10 cellular contexts compared by ENCODE assay signal in the genomic region with DNA sequence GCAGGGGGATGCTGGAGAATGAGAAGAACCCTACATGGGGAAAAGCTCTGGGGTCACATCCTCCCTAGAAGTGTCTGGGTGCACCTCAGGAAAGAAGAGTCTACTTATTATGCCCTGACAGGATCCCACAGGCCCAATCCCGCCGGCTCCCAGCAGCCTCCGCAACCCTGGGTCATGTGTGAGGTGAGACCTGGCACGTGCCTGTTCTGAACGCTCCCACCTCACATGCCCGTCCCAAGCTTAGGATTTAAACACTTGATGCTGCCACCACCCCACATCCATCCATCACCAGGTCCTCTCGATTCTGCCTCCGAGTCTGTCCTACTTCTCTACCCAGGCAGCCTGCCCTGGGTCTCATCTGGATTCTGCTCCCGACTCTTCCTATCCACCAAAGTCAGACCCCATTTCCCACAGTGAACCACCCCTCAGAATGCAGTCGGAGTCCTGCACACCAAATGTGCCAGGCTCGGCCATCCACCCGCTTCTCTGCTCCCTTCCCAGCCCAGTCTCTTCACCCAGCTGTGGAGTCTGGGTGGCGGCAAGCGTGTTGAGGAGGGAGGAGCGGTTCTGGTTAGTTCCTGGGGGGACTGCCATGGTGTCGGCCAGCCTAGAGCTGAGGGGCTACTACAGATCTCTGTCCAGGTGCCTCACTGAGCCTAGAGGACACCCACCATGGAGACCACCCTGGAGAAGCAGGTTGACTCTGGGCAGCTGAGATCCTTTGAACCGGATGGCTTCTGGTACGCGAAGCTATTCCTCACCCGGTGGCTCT. TPM values are rescaled to one million over a fixed set of nuclear protein-coding genes. Genes with fewer than 3 reads are reported as not detected.
A peak's percentile ranks its signal among the peaks of the same experiment; 100 is the strongest.
DNase-seq lines count a peak whose midpoint lies in the region; ATAC-seq and TF ChIP-seq lines count a peak whose summit lies in the region.
"Had no signal": no experiment of that assay in that cellular context is flagged by ENCODE, and none has a peak within 500 bp of the region (broad histone marks: within the 10 kb centered on the region; RNA-seq: fewer than 3 reads in every experiment).

No MANE protein-coding gene starts in this region.

- POLR2A ChIA-PET in MCF 10A (lab: Yijun Ruan, JAX): interaction anchor here (0.7 to 12.1 kb wide), 3 partner anchors 10 to 114 kb away, joined by 4 to 403 read pairs (median 12); partner anchors contain the start of gene SLC2A1

- H3K4me3 ChIP-seq in breast epithelium: no peak overlapping the region
- H3K4me3 ChIP-seq in upper lobe of left lung: no peak overlapping the region

- CTCF ChIA-PET in MCF 10A (lab: Yijun Ruan, JAX): interaction anchor here (1.1 to 5.9 kb wide), 3 partner anchors 12 to 351 kb away, joined by 3 to 39 read pairs (median 32); no protein-coding TSS in a partner anchor

- H3K27ac Mint-ChIP-seq in MCF 10A (ENCODE audit: low read depth, unreplicated experiment) (no peak overlapping the region), mesothelial cell of epicardium (peak overlapping the region; percentile 90)
- H3K27ac Mint-ChIP-seq in activated naive CD4-positive, alpha-beta T cell treated with anti-CD3 and anti-CD28 coated beads, Interleukin-2, amount 50 U/mL, for 72 hours: peak overlapping the region; percentile 85 to 96

- H3K27me3 Mint-ChIP-seq in MCF 10A (ENCODE audit: insufficient read depth, unreplicated experiment): no peaks in the 10 kb centered on the region
- no peaks in the 10 kb centered on the region for H3K27me3 Mint-ChIP-seq in mesothelial cell of epicardium (ENCODE audit: low read depth)

- TF ChIP-seq POLR2A in breast epithelium (IDR thresholded peaks at IDR 0.05): no peak
- no peak for TF ChIP-seq POLR2A in upper lobe of left lung (IDR thresholded peaks at IDR 0.05)

- no peaks in the 10 kb centered on the region for H3K36me3 ChIP-seq in breast epithelium
- peaks cover 0 to 7% (median 0%) of the 10 kb centered on the region in 4 donors for H3K36me3 ChIP-seq in upper lobe of left lung

- H3K4me3 Mint-ChIP-seq in MCF 10A (ENCODE audit: unreplicated experiment) (no peak overlapping the region), mesothelial cell of epicardium (no peak overlapping the region)

- peaks cover 0 to 39% of the 10 kb centered on the region in 2 donors for H3K4me1 ChIP-seq in breast epithelium
- peaks cover 46 to 92% (median 84%) of the 10 kb centered on the region in 4 donors for H3K4me1 ChIP-seq in upper lobe of left lung

- H3K9me3 ChIP-seq in breast epithelium: no peaks in the 10 kb centered on the region
- no peaks in the 10 kb centered on the region for H3K9me3 ChIP-seq in upper lobe of left lung

- H3K27me3 ChIP-seq in breast epithelium (no peaks in the 10 kb centered on the region), upper lobe of left lung (no peaks in the 10 kb centered on the region)

- 90 to 95% methylated on average over 16 to 20 of the region's 20 CpGs for WGBS in upper lobe of left lung, 2 donors

- DNase-seq in breast epithelium (ENCODE audit: low spot score in 2 of 2): peak; percentile 17 to 34
- no peak for DNase-seq in MCF 10A (ENCODE audit: unreplicated experiment)
- DNase-seq in activated naive CD4-positive, alpha-beta T cell treated with anti-CD3 and anti-CD28 coated beads, Interleukin-2, amount 50 U/mL, for 72 hours (ENCODE audit: low spot score in 2 of 2): no peak
- DNase-seq in mesothelial cell of epicardium (ENCODE audit: low spot score in 2 of 2, unreplicated experiment in 2 of 2): no peak
- no peak for DNase-seq in upper lobe of left lung
- no peak for DNase-seq in NCI-H187 (lab: John Stamatoyannopoulos, UW)
- no peak for DNase-seq in hippocampal formation (lab: John Stamatoyannopoulos, UW)
- DNase-seq: NCI-H1048, Right ventricle myocardium superior had no signal

- peak overlapping the region in 1 of 2 donors; percentile 89 for H3K27ac ChIP-seq in breast epithelium
- H3K27ac ChIP-seq in upper lobe of left lung: peak overlapping the region in 3 of 4 donors; percentile 4 to 87 (median 76)

- H3K36me3 Mint-ChIP-seq in MCF 10A (ENCODE audit: insufficient read depth, unreplicated experiment) (peaks cover 34% of the 10 kb centered on the region), mesothelial cell of epicardium (peaks cover 37% of the 10 kb centered on the region)
- peaks cover 10 to 35% of the 10 kb centered on the region in 2 donors for H3K36me3 Mint-ChIP-seq in activated naive CD4-positive, alpha-beta T cell treated with anti-CD3 and anti-CD28 coated beads, Interleukin-2, amount 50 U/mL, for 72 hours

- BruUV-seq in MCF 10A (replicated peaks; lab: Mats Ljungman, UMichigan): no TSS peak

- TF ChIP-seq EP300 in upper lobe of left lung (IDR thresholded peaks at IDR 0.05): no peak

- TF ChIP-seq CTCF in breast epithelium (IDR thresholded peaks at IDR 0.05) (no peak), MCF 10A (IDR thresholded peaks at IDR 0.05; ENCODE audit: unreplicated experiment) (no peak), mesothelial cell of epicardium (IDR thresholded peaks at IDR 0.05; ENCODE audit: unreplicated experiment) (no peak), upper lobe of left lung (IDR thresholded peaks at IDR 0.05) (no peak)

- H3K9me3 Mint-ChIP-seq in MCF 10A (ENCODE audit: unreplicated experiment) (no peaks in the 10 kb centered on the region), mesothelial cell of epicardium (no peaks in the 10 kb centered on the region)
- no peaks in the 10 kb centered on the region for H3K9me3 Mint-ChIP-seq in activated naive CD4-positive, alpha-beta T cell treated with anti-CD3 and anti-CD28 coated beads, Interleukin-2, amount 50 U/mL, for 72 hours

- ATAC-seq in activated naive CD4-positive, alpha-beta T cell treated with anti-CD3 and anti-CD28 coated beads, Interleukin-2, amount 50 U/mL, for 72 hours: no peak
- ATAC-seq in upper lobe of left lung (ENCODE audit: low FRiP score in 2 of 2) (no peak), GM21576 (IDR thresholded peaks at IDR 0.05; ENCODE audit: unreplicated experiment) (no peak)

- H3K4me1 Mint-ChIP-seq in MCF 10A (ENCODE audit: insufficient read depth, unreplicated experiment): peaks cover 55% of the 10 kb centered on the region
- H3K4me1 Mint-ChIP-seq in mesothelial cell of epicardium: peaks cover 77% of the 10 kb centered on the region

- intact Hi-C loops in breast epithelium (cut with DNase I; ENCODE audit: low total_unique reads) (no loop called here), MCF 10A (cut with micrococcal nuclease) (no loop called here)

RNA-seq across cellular contexts. Expression of gene SLC2A1, which starts 23.9 kb away (rescaled TPM):
- total RNA-seq in breast epithelium (10 to 100 TPM; 29.5 to 78.9 (median 42.1) TPM), MCF 10A (2022) (87.5 and 95.0 TPM in 2 replicates), mesothelial cell of epicardium (786 to 841 TPM (median 827 TPM) in 3 replicates), upper lobe of left lung (10 to 100 TPM in 3 of 6 donors, 1 to 10 TPM in 3; 6.3 to 24.3 (median 10.5) TPM)
- total RNA-seq in activated naive CD4-positive, alpha-beta T cell treated with anti-CD3 and anti-CD28 coated beads, Interleukin-2, amount 50 U/mL, for 72 hours: 100 to 1,000 TPM in 1 of 2 donors, 10 to 100 TPM in 1; 39.9 to 121 TPM

Comparison
In these comparisons a context has a peak if more than half of its experiments do, and no peak if none do; other contexts are left out.
1. DNase-seq: peak in breast epithelium (2 of 2); none in MCF 10A (single experiment), activated naive CD4-positive, alpha-beta T cell treated with anti-CD3 and anti-CD28 coated beads, Interleukin-2, amount 50 U/mL, for 72 hours (0 of 2), mesothelial cell of epicardium (0 of 2), upper lobe of left lung (0 of 2), NCI-H187 (0 of 2) and hippocampal formation (0 of 2).